ENCODE assay signal across 17 cellular contexts in genomic region chr10:47159361-47160228, GRCh38.
DNase-seq lines count a peak whose midpoint lies in the region; ATAC-seq and TF ChIP-seq lines count a peak whose summit lies in the region.
"Had no signal": no experiment of that assay in that cellular context is flagged by ENCODE, and none has a peak within 500 bp of the region (broad histone marks: within the 10 kb centered on the region; RNA-seq: fewer than 3 reads in every experiment).

No MANE protein-coding gene starts in this region.

- WGBS in SK-N-SH (ENCODE audit: low lambda C conversion rate) = 13% methylated on average over 6 of the region's 7 CpGs
- 92 to 97% methylated on average over 4 to 7 of the region's 7 CpGs for WGBS in endodermal cell (ENCODE audit: insufficient coverage in 1 of 2, insufficient read length in 1 of 2), 2 experiments
- WGBS in lung, 2 donors = 79 to 87% methylated on average over 7 of the region's 7 CpGs

- CTCF ChIA-PET in SK-N-SH (lab: Yijun Ruan, JAX) = interaction anchor here (0.6 to 2.9 kb wide), 4 partner anchors 74 to 202 kb away, joined by 3 to 14 read pairs (median 4); no protein-coding TSS in a partner anchor

- H3K79me2 ChIP-seq in SK-N-SH (ENCODE audit: insufficient read depth) = no peaks in the 10 kb centered on the region

- DNase-seq in SK-N-SH (peak; percentile 39), endodermal cell (peak; percentile 26), lung (ENCODE audit: low spot score) (no peak), type B pancreatic cell (ENCODE audit: extremely low spot score, unreplicated experiment) (peak; percentile 52), NCI-H2029 (lab: John Stamatoyannopoulos, UW) (no peak)
- DNase-seq in activated CD4-positive, alpha-beta T cell treated with anti-CD3 and anti-CD28 coated beads for 48 hours = no peak
- DNase-seq: C1 segment of cervical spinal cord, GM23248, MM.1S, NCI-H1105 treated with DMSO at 0.1 percent for 48 hours, NCI-H187 treated with DMSO at 0.1 percent for 48 hours, NCI-H2171, NCI-H82, SHP77 had no signal

- no peak overlapping the region for H3K4me3 Mint-ChIP-seq in endodermal cell
- no peak overlapping the region for H3K4me3 Mint-ChIP-seq in type B pancreatic cell

- no peak overlapping the region for H3K4me2 ChIP-seq in SK-N-SH

- TF ChIP-seq EP300 in SK-N-SH (IDR thresholded peaks at IDR 0.05; ENCODE audit: borderline replicate concordance in 1 of 2, low read depth in 1 of 2, low read length in 1 of 2) = peak in 1 of 2 experiments; percentile 59; a peak in 1 of 4 replicates

- H3K27me3 ChIP-seq in SK-N-SH (ENCODE audit: insufficient read depth) (no peaks in the 10 kb centered on the region), endodermal cell (ENCODE audit: control insufficient read depth, insufficient read depth, low read length, poor library complexity, severe bottlenecking) (no peaks in the 10 kb centered on the region), lung (ENCODE audit: control insufficient read depth, insufficient read depth) (no peaks in the 10 kb centered on the region)

- no peaks in the 10 kb centered on the region for H3K36me3 Mint-ChIP-seq in endodermal cell (ENCODE audit: low read depth)
- no peaks in the 10 kb centered on the region for H3K36me3 Mint-ChIP-seq in type B pancreatic cell

- H3K9ac ChIP-seq in SK-N-SH (no peak overlapping the region), endodermal cell (ENCODE audit: extremely low read depth, low read length, poor library complexity, severe bottlenecking) (no peak overlapping the region)
- H3K9ac ChIP-seq: GM23248 had no signal

- H3K9me2 ChIP-seq in SK-N-SH = no peaks in the 10 kb centered on the region

- H2AFZ ChIP-seq in SK-N-SH (ENCODE audit: low read depth) = no peak overlapping the region
- H2AFZ ChIP-seq: GM23248 had no signal

- TF ChIP-seq RAD21 in SK-N-SH (IDR thresholded peaks at IDR 0.05; ENCODE audit: low read length) = no peak

- H3K27me3 Mint-ChIP-seq in endodermal cell (ENCODE audit: insufficient read depth) (no peaks in the 10 kb centered on the region), type B pancreatic cell (peaks cover 24% of the 10 kb centered on the region)

- peaks cover 16% of the 10 kb centered on the region for H3K9me3 Mint-ChIP-seq in endodermal cell
- H3K9me3 Mint-ChIP-seq in type B pancreatic cell = peaks cover 6% of the 10 kb centered on the region

- H3K27ac ChIP-seq in SK-N-SH (ENCODE audit: low read depth in 2 of 2, low read length in 1 of 2) (peak overlapping the region in 1 of 2 experiments; percentile 79; a peak in 1 of 4 replicates), endodermal cell (ENCODE audit: low read depth, low read length) (no peak overlapping the region), lung (ENCODE audit: low read depth in 1 of 2, low read length in 1 of 2) (no peak overlapping the region)
- H3K27ac ChIP-seq: 22Rv1, GM23248 had no signal

- POLR2A ChIA-PET in SK-N-SH (lab: Yijun Ruan, JAX) = interaction anchor here (0.7 to 1.8 kb wide), 3 partner anchors 112 to 128 kb away, joined by 3 to 4 read pairs (median 3); no protein-coding TSS in a partner anchor

- no peak for ATAC-seq in SK-N-SH treated with all-trans-retinoic acid at 6 μM for 48 hours
- peak; percentile 6 for ATAC-seq in lung (ENCODE audit: insufficient read depth, low FRiP score)
- no peak for ATAC-seq in HG03457 (IDR thresholded peaks at IDR 0.05; ENCODE audit: unreplicated experiment)

- no peaks in the 10 kb centered on the region for H3F3A ChIP-seq in SK-N-SH (replicated peaks; ENCODE audit: insufficient read depth)

- H3K36me3 ChIP-seq in SK-N-SH (replicated peaks in 1 of 2; ENCODE audit: control insufficient read depth in 1 of 2, insufficient read depth in 2 of 2, low read length in 1 of 2) (no peaks in the 10 kb centered on the region), endodermal cell (ENCODE audit: control insufficient read depth, insufficient read depth, low read length) (no peaks in the 10 kb centered on the region), lung (ENCODE audit: control insufficient read depth in 2 of 2, insufficient read depth in 2 of 2, low read length in 2 of 2) (no peaks in the 10 kb centered on the region)

- H4K20me1 ChIP-seq in SK-N-SH (ENCODE audit: insufficient read depth) = no peaks in the 10 kb centered on the region

- H3K4me3 ChIP-seq in SK-N-SH (ENCODE audit: low read depth in 2 of 2, low read length in 1 of 2) = no peak overlapping the region
- no peak overlapping the region for H3K4me3 ChIP-seq in endodermal cell (ENCODE audit: low read length)
- H3K4me3 ChIP-seq in lung = no peak overlapping the region
- H3K4me3 ChIP-seq: GM23248 had no signal

- TF ChIP-seq CTCF in SK-N-SH (IDR thresholded peaks at IDR 0.05) = no peak
- no peak for TF ChIP-seq CTCF in endodermal cell (conservative IDR thresholded peaks at IDR 0.05)
- no peak for TF ChIP-seq CTCF in lung (IDR thresholded peaks at IDR 0.05; ENCODE audit: control extremely low read depth, extremely low read depth)
- TF ChIP-seq CTCF in type B pancreatic cell (conservative IDR thresholded peaks at IDR 0.05) = no peak

- H3K9me3 ChIP-seq in SK-N-SH (no peaks in the 10 kb centered on the region), endodermal cell (ENCODE audit: control insufficient read depth, low read length) (peaks cover 9% of the 10 kb centered on the region), lung (ENCODE audit: control insufficient read depth in 2 of 2, insufficient read depth in 1 of 2, low read length in 1 of 2) (peaks cover 0 to 6% of the 10 kb centered on the region in 2 donors)

- no peaks in the 10 kb centered on the region for H3K4me1 Mint-ChIP-seq in endodermal cell
- peaks cover 8% of the 10 kb centered on the region for H3K4me1 Mint-ChIP-seq in type B pancreatic cell (ENCODE audit: unreplicated experiment)

- H3K4me1 ChIP-seq in SK-N-SH (ENCODE audit: control insufficient read depth in 1 of 2, insufficient read depth in 2 of 2, low read depth in 1 of 2, low read length in 1 of 2) (peaks cover 0 to 22% of the 10 kb centered on the region in 2 experiments; a peak in 1 of 4 replicates), endodermal cell (ENCODE audit: control insufficient read depth, insufficient read depth, low read length) (no peaks in the 10 kb centered on the region), lung (ENCODE audit: control insufficient read depth in 2 of 2, insufficient read depth in 2 of 2, low read length in 2 of 2) (no peaks in the 10 kb centered on the region)

- H3K27ac Mint-ChIP-seq in endodermal cell (no peak overlapping the region), type B pancreatic cell (no peak overlapping the region)

TF ChIP-seq in SK-N-SH, 30 proteins besides CTCF, POLR2A, EP300 and RAD21:
- TF ChIP-seq NFIC (IDR thresholded peaks at IDR 0.05; ENCODE audit: borderline replicate concordance) (no peak), FOXJ3 (CRISPR knock-in tag; IDR thresholded peaks at IDR 0.05) (no peak), USF2 (IDR thresholded peaks at IDR 0.05; ENCODE audit: borderline replicate concordance, low read depth, low read length) (no peak), RCOR1 (IDR thresholded peaks at IDR 0.05; ENCODE audit: low read length) (no peak), TAF1 (IDR thresholded peaks at IDR 0.05; ENCODE audit: borderline replicate concordance, low read depth, low read length) (no peak)

TF ChIP-seq in SK-N-SH treated with all-trans-retinoic acid at 6 μM for 48 hours, 23 proteins besides CTCF, POLR2A, EP300 and RAD21:
- TF ChIP-seq TCF4 (CRISPR knock-in tag; IDR thresholded peaks at IDR 0.05; ENCODE audit: borderline replicate concordance) = no peak
- TF ChIP-seq BACH2 (CRISPR knock-in tag; IDR thresholded peaks at IDR 0.05; ENCODE audit: borderline replicate concordance) = no peak
- no peak for TF ChIP-seq ARNTL (CRISPR knock-in tag; IDR thresholded peaks at IDR 0.05; ENCODE audit: borderline replicate concordance, low read depth)
- TF ChIP-seq CSDC2 (CRISPR knock-in tag; IDR thresholded peaks at IDR 0.05) = no peak
- TF ChIP-seq ZNF70 (CRISPR knock-in tag; IDR thresholded peaks at IDR 0.05) = no peak
- no peak for TF ChIP-seq TOX (CRISPR knock-in tag; IDR thresholded peaks at IDR 0.05; ENCODE audit: borderline replicate concordance)
- no peak for TF ChIP-seq ZFP30 (CRISPR knock-in tag; IDR thresholded peaks at IDR 0.05)
- TF ChIP-seq RARB (CRISPR knock-in tag; IDR thresholded peaks at IDR 0.05) = no peak
- TF ChIP-seq ISL1 (CRISPR knock-in tag; IDR thresholded peaks at IDR 0.05) = no peak
- TF ChIP-seq CSRNP3 (CRISPR knock-in tag; IDR thresholded peaks at IDR 0.05) = no peak
- no peak for TF ChIP-seq ZC3H10 (CRISPR knock-in tag; IDR thresholded peaks at IDR 0.05)
- no peak for TF ChIP-seq CREB5 (CRISPR knock-in tag; IDR thresholded peaks at IDR 0.05; ENCODE audit: low read depth)

Comparison
In these comparisons a context has a peak if more than half of its experiments do, and no peak if none do; other contexts are left out.
1. DNase-seq: peak in SK-N-SH (single experiment), endodermal cell (single experiment) and type B pancreatic cell (single experiment); none in lung (single experiment), NCI-H2029 (single experiment) and activated CD4-positive, alpha-beta T cell treated with anti-CD3 and anti-CD28 coated beads for 48 hours (single experiment).